1 cellular context compared by ENCODE assay signal in genomic region chr6:69422474-69422873, GRCh38.
TF ChIP-seq lines count a peak whose summit lies in the region.

No MANE protein-coding gene starts in this region.

TF ChIP-seq in IMR-90, 13 proteins besides CTCF, POLR2A, EP300 and RAD21 (continued from another document):
- TF ChIP-seq MAFK (IDR thresholded peaks at IDR 0.05; ENCODE audit: low read depth, low read length) (no peak), SMC3 (IDR thresholded peaks at IDR 0.05; ENCODE audit: low read depth, low read length) (no peak)
